10 cellular contexts compared by ENCODE assay signal in genomic region chr20:46814366-46815232, GRCh38.
DNase-seq lines count a peak whose midpoint lies in the region; ATAC-seq and TF ChIP-seq lines count a peak whose summit lies in the region.
"Had no signal": no experiment of that assay in that cellular context is flagged by ENCODE, and none has a peak within 500 bp of the region (broad histone marks: within the 10 kb centered on the region; RNA-seq: fewer than 3 reads in every experiment).

No MANE protein-coding gene starts in this region.

- peak overlapping the region; percentile 67 for H3K27ac Mint-ChIP-seq in neural progenitor cell
- H3K27ac Mint-ChIP-seq in T-cell = no peak overlapping the region
- H3K27ac Mint-ChIP-seq: activated naive CD4-positive, alpha-beta T cell treated with anti-CD3 and anti-CD28 coated beads, Interleukin-2, amount 50 U/mL, for 24 hours had no signal

- peak overlapping the region; percentile 36 for H3K4me2 ChIP-seq in neural progenitor cell

- TF ChIP-seq CTCF in neural progenitor cell (IDR thresholded peaks at IDR 0.05) (no peak), sigmoid colon (IDR thresholded peaks at IDR 0.05) (no peak)

- H3K36me3 ChIP-seq in neural progenitor cell (no peaks in the 10 kb centered on the region), sigmoid colon (no peaks in the 10 kb centered on the region)
- H3K36me3 ChIP-seq: thyroid gland had no signal

- no peak for ATAC-seq in T-cell (replicated peaks in 1 of 4)

- no peaks in the 10 kb centered on the region for H3K9me3 ChIP-seq in neural progenitor cell (ENCODE audit: low read depth)
- H3K9me3 ChIP-seq in sigmoid colon = no peaks in the 10 kb centered on the region
- H3K9me3 ChIP-seq: thyroid gland had no signal

- peaks cover 26% of the 10 kb centered on the region for H3F3A ChIP-seq in neural progenitor cell (ENCODE audit: low read depth)

- H3K27ac ChIP-seq in neural progenitor cell (no peak overlapping the region), sigmoid colon (no peak overlapping the region)
- H3K27ac ChIP-seq: thyroid gland had no signal

- peaks cover 11% of the 10 kb centered on the region for H4K20me1 ChIP-seq in neural progenitor cell (ENCODE audit: low read depth)

- H2AFZ ChIP-seq in neural progenitor cell (replicated peaks) = no peak overlapping the region

- peak overlapping the region; percentile 33 for H3K4me3 Mint-ChIP-seq in neural progenitor cell
- no peak overlapping the region for H3K4me3 Mint-ChIP-seq in T-cell
- H3K4me3 Mint-ChIP-seq: activated naive CD4-positive, alpha-beta T cell treated with anti-CD3 and anti-CD28 coated beads, Interleukin-2, amount 50 U/mL, for 24 hours had no signal

- H3K9me3 Mint-ChIP-seq in neural progenitor cell = no peaks in the 10 kb centered on the region
- H3K9me3 Mint-ChIP-seq in T-cell = no peaks in the 10 kb centered on the region
- H3K9me3 Mint-ChIP-seq: activated naive CD4-positive, alpha-beta T cell treated with anti-CD3 and anti-CD28 coated beads, Interleukin-2, amount 50 U/mL, for 24 hours had no signal

- DNase-seq in EL (peak; percentile 75), NCI-H1436 treated with DMSO at 0.1 percent for 48 hours (lab: John Stamatoyannopoulos, UW) (peak; percentile 25), amniotic stem cell (lab: John Stamatoyannopoulos, UW) (peak; percentile 67), neural progenitor cell (ENCODE audit: low spot score) (peak; percentile 90), sigmoid colon (no peak), germinal center (ENCODE audit: low spot score) (no peak), Ammon's horn (ENCODE audit: low spot score) (no peak), T-cell (no peak)
- DNase-seq: thyroid gland had no signal

- H3K4me3 ChIP-seq in neural progenitor cell (no peak overlapping the region), sigmoid colon (no peak overlapping the region)
- H3K4me3 ChIP-seq: thyroid gland had no signal

- no peaks in the 10 kb centered on the region for H3K36me3 Mint-ChIP-seq in neural progenitor cell
- H3K36me3 Mint-ChIP-seq in T-cell = no peaks in the 10 kb centered on the region
- H3K36me3 Mint-ChIP-seq: activated naive CD4-positive, alpha-beta T cell treated with anti-CD3 and anti-CD28 coated beads, Interleukin-2, amount 50 U/mL, for 24 hours had no signal

- no peak for TF ChIP-seq EP300 in sigmoid colon (IDR thresholded peaks at IDR 0.05)

- H3K4me1 ChIP-seq in neural progenitor cell (peaks cover 12% of the 10 kb centered on the region), sigmoid colon (peaks cover 0 to 8% (median 6%) of the 10 kb centered on the region in 4 donors)

- peaks cover 23% of the 10 kb centered on the region for H3K27me3 ChIP-seq in neural progenitor cell
- peaks cover 17 to 49% (median 23%) of the 10 kb centered on the region in 3 donors for H3K27me3 ChIP-seq in sigmoid colon
- H3K27me3 ChIP-seq: thyroid gland had no signal

- whole genome bisulfite sequencing in sigmoid colon, 2 donors = 51 to 58% methylated on average over 8 of the region's 8 CpGs

- POLR2A ChIA-PET in T-cell (lab: Charles Lee) = no interaction called here

- H3K79me2 ChIP-seq in neural progenitor cell (ENCODE audit: low read depth) = no peaks in the 10 kb centered on the region

- no peak overlapping the region for H3K9ac ChIP-seq in neural progenitor cell

- H3K4me1 Mint-ChIP-seq in neural progenitor cell = peaks cover 39% of the 10 kb centered on the region
- H3K4me1 Mint-ChIP-seq in T-cell = no peaks in the 10 kb centered on the region
- H3K4me1 Mint-ChIP-seq: activated naive CD4-positive, alpha-beta T cell treated with anti-CD3 and anti-CD28 coated beads, Interleukin-2, amount 50 U/mL, for 24 hours had no signal

- intact Hi-C loops in sigmoid colon (cut with DNase I) = no loop called here

- peaks cover 15% of the 10 kb centered on the region for H3K27me3 Mint-ChIP-seq in neural progenitor cell (ENCODE audit: insufficient read depth, low read depth)
- peaks cover 39 to 45% of the 10 kb centered on the region in 2 donors for H3K27me3 Mint-ChIP-seq in T-cell

- CTCF ChIA-PET in T-cell (lab: Charles Lee) = interaction anchor here in 1 of 2 donors (0.7 kb wide), 1 partner anchor 11 kb away, joined by 4 read pairs; no protein-coding TSS in a partner anchor

- TF ChIP-seq POLR2A in sigmoid colon (IDR thresholded peaks at IDR 0.05) = no peak

Comparison
In these comparisons a context has a peak if more than half of its experiments do, and no peak if none do; other contexts are left out.
1. DNase-seq: peak in EL (single experiment), NCI-H1436 treated with DMSO at 0.1 percent for 48 hours (single experiment), amniotic stem cell (single experiment) and neural progenitor cell (single experiment); none in sigmoid colon (single experiment), germinal center (single experiment), Ammon's horn (single experiment) and T-cell (0 of 34).